Comparison of ENCODE assay signal across 8 cellular contexts in genomic region chr4:112705891-112706839, GRCh38.
A peak's percentile ranks its signal among the peaks of the same experiment; 100 is the strongest.
DNase-seq lines count a peak whose midpoint lies in the region; ATAC-seq lines count a peak whose summit lies in the region.
"Not testable (repeated sequence)": the region's sequence is repeated elsewhere in the genome, so short reads cannot be mapped to it uniquely, and the experiment has no call there.

No MANE protein-coding gene starts in this region.

- H2AFZ ChIP-seq in Karpas-422 (ENCODE audit: low read length), result peak overlapping the region; percentile 98

- POLR2A ChIA-PET in naive thymus-derived CD4-positive, alpha-beta T cell (lab: Charles Lee), result not testable (repeated sequence)

- peaks cover 51 to 60% (median 53%) of the 10 kb centered on the region in 5 donors for H3K27me3 Mint-ChIP-seq in naive thymus-derived CD4-positive, alpha-beta T cell

- peaks cover 14 to 21% (median 18%) of the 10 kb centered on the region in 7 donors for H3K4me1 Mint-ChIP-seq in naive thymus-derived CD4-positive, alpha-beta T cell

- H3K9me2 ChIP-seq in Karpas-422 (replicated peaks; ENCODE audit: insufficient read depth, low read length), result not testable (repeated sequence)

- peak overlapping the region; percentile 68 for H3K4me3 ChIP-seq in Karpas-422 (ENCODE audit: low read length)
- H3K4me3 ChIP-seq in naive thymus-derived CD4-positive, alpha-beta T cell (ENCODE audit: low read length), result peak overlapping the region; percentile 69

- intact Hi-C loops in head of caudate nucleus (cut with DNase I), result not testable (repeated sequence)
- intact Hi-C loops in naive thymus-derived CD4-positive, alpha-beta T cell (cut with micrococcal nuclease), result loop anchor here (1.0 to 10.0 kb wide), 4 partner anchors 56 to 184 kb away; partner anchors contain the start of gene LARP7 (in 2 of the 2)

- peak; percentile 47 for ATAC-seq in GM21786 (IDR thresholded peaks at IDR 0.05; ENCODE audit: unreplicated experiment)
- ATAC-seq in naive thymus-derived CD4-positive, alpha-beta T cell, result peak; percentile 76

- not testable (repeated sequence) for H3K79me2 ChIP-seq in Karpas-422 (ENCODE audit: low read length)

- H3K9ac ChIP-seq in Karpas-422 (ENCODE audit: low read length), result peak overlapping the region; percentile 63

- peak overlapping the region; percentile 88 to 99 (median 96) for H3K4me3 Mint-ChIP-seq in naive thymus-derived CD4-positive, alpha-beta T cell

- not testable (repeated sequence) for H3K9me3 ChIP-seq in Karpas-422 (ENCODE audit: low read length); naive thymus-derived CD4-positive, alpha-beta T cell (ENCODE audit: control insufficient read depth in 2 of 3, low read length in 3 of 3)

- not testable (repeated sequence) for H3K36me3 Mint-ChIP-seq in naive thymus-derived CD4-positive, alpha-beta T cell

- CTCF ChIA-PET in naive thymus-derived CD4-positive, alpha-beta T cell (lab: Charles Lee), result not testable (repeated sequence)

- not testable (repeated sequence) for H3K27me3 ChIP-seq in Karpas-422 (ENCODE audit: low read length)
- H3K27me3 ChIP-seq in naive thymus-derived CD4-positive, alpha-beta T cell (ENCODE audit: control insufficient read depth in 2 of 2, insufficient read depth in 2 of 2, low read length in 2 of 2), result peaks cover 0 to 17% of the 10 kb centered on the region in 2 donors

- H4K20me1 ChIP-seq in Karpas-422 (ENCODE audit: insufficient read depth, low read depth, low read length), result not testable (repeated sequence)

- peaks cover 22% of the 10 kb centered on the region for H3K4me1 ChIP-seq in Karpas-422 (ENCODE audit: low read length)
- not testable (repeated sequence) for H3K4me1 ChIP-seq in naive thymus-derived CD4-positive, alpha-beta T cell (ENCODE audit: control insufficient read depth in 2 of 2, insufficient read depth in 2 of 2, low read length in 2 of 2)

- peak overlapping the region; percentile 77 for H3K4me2 ChIP-seq in Karpas-422 (ENCODE audit: low read depth, low read length, poor library complexity, severe bottlenecking)

- not testable (repeated sequence) for H3K27ac ChIP-seq in Karpas-422 (ENCODE audit: low read length); naive thymus-derived CD4-positive, alpha-beta T cell (ENCODE audit: low read depth, low read length); substantia nigra (ENCODE audit: low read depth, low read length, poor library complexity, severe bottlenecking)

- H3K9me3 Mint-ChIP-seq in naive thymus-derived CD4-positive, alpha-beta T cell, result not testable (repeated sequence)

- peak overlapping the region in 4 of 9 donors; percentile 44 to 75 (median 64) for H3K27ac Mint-ChIP-seq in naive thymus-derived CD4-positive, alpha-beta T cell

- DNase-seq in EL (peak; percentile 6), Karpas-422 (peak; percentile 45), T follicular helper cell (ENCODE audit: low read depth) (peak; percentile 2), astrocyte of the hippocampus (ENCODE audit: low read depth, low spot score) (peak; percentile 30), head of caudate nucleus (peak in 41 of 42 donors; percentile 19 to 75 (median 49)), substantia nigra (lab: John Stamatoyannopoulos, UW) (peak in 30 of 49 donors; percentile 1 to 70 (median 24))
- DNase-seq in naive thymus-derived CD4-positive, alpha-beta T cell, result peak in 7 of 9 donors; percentile 5 to 26 (median 13)

- not testable (repeated sequence) for H3K36me3 ChIP-seq in Karpas-422 (ENCODE audit: insufficient read depth, low read length); naive thymus-derived CD4-positive, alpha-beta T cell (ENCODE audit: control insufficient read depth in 2 of 3, insufficient read depth in 3 of 3, low read length in 3 of 3)
